In genomic region chr1:160451119-160451858, GRCh38 we compare ENCODE assay signal across 13 cellular contexts. TPM values are rescaled to one million over a fixed set of nuclear protein-coding genes. Genes with fewer than 3 reads are reported as not detected.
DNase-seq lines count a peak whose midpoint lies in the region; ATAC-seq and TF ChIP-seq lines count a peak whose summit lies in the region.
"Had no signal": no experiment of that assay in that cellular context is flagged by ENCODE, and none has a peak within 500 bp of the region (broad histone marks: within the 10 kb centered on the region; RNA-seq: fewer than 3 reads in every experiment).

No MANE protein-coding gene starts in this region.

- no peak overlapping the region for H3K4ac ChIP-seq in neuronal stem cell (ENCODE audit: low read length)

- WGBS in thyroid gland, 2 donors: 68 to 70% methylated on average over 7 of the region's 7 CpGs
- WGBS in neuronal stem cell (ENCODE audit: extremely low coverage in 2 of 2, insufficient read length in 2 of 2, insufficient replicate concordance in 1 of 2), 2 donors: 100% methylated on average over 1 of the region's 7 CpGs; no CpG with 5 or more reads in 1 of the 2 donors

- no peak overlapping the region for H3K4me2 ChIP-seq in neuronal stem cell (ENCODE audit: insufficient read depth, low read length, poor library complexity, severe bottlenecking)

- intact Hi-C loops in activated T-helper 1 cell treated with anti-CD3 and anti-CD28 coated beads, Interleukin-12 subunit alpha, Interleukin-12 subunit beta, Interleukin-2, Interleukin-4 antibody, amounts not matched to agents 30 ng/mL and 10 ng/mL and 1 ng/mL, durations not matched to agents 14 hours and 24 hours and 36 hours (cut with micrococcal nuclease): loop anchor here (1.0 kb wide), 1 partner anchor 9 kb away; no protein-coding TSS in a partner anchor
- intact Hi-C loops in thyroid gland (cut with DNase I): no loop called here

- no peak overlapping the region for H4K91ac ChIP-seq in neuronal stem cell (ENCODE audit: low read depth, low read length, poor library complexity)

- H3K4me1 ChIP-seq in CD4-positive, CD25-positive, alpha-beta regulatory T cell (ENCODE audit: control insufficient read depth, insufficient read depth, low read length, poor library complexity, severe bottlenecking): peaks cover 34% of the 10 kb centered on the region
- H3K4me1 ChIP-seq in thyroid gland (no peaks in the 10 kb centered on the region), neuronal stem cell (ENCODE audit: control insufficient read depth in 2 of 2, insufficient read depth in 1 of 2, low read depth in 1 of 2, low read length in 2 of 2) (no peaks in the 10 kb centered on the region)
- H3K4me1 ChIP-seq: prostate gland had no signal

- H2BK120ac ChIP-seq in neuronal stem cell (ENCODE audit: low read depth, low read length): no peak overlapping the region

- H3K14ac ChIP-seq in neuronal stem cell (ENCODE audit: low read length): no peak overlapping the region

- H3K23ac ChIP-seq in neuronal stem cell (ENCODE audit: low read depth, low read length, poor library complexity): no peak overlapping the region

- peak overlapping the region; percentile 11 to 55 (median 22) for H3K4me3 Mint-ChIP-seq in CD4-positive, CD25-positive, alpha-beta regulatory T cell
- peak overlapping the region; percentile 49 for H3K4me3 Mint-ChIP-seq in activated T-helper 1 cell treated with anti-CD3 and anti-CD28 coated beads, Interleukin-12 subunit alpha, Interleukin-12 subunit beta, Interleukin-2, Interleukin-4 antibody, amounts not matched to agents 30 ng/mL and 10 ng/mL and 1 ng/mL, durations not matched to agents 14 hours and 24 hours and 36 hours

- peaks cover 42 to 64% (median 45%) of the 10 kb centered on the region in 4 donors for H3K4me1 Mint-ChIP-seq in CD4-positive, CD25-positive, alpha-beta regulatory T cell
- H3K4me1 Mint-ChIP-seq in activated T-helper 1 cell treated with anti-CD3 and anti-CD28 coated beads, Interleukin-12 subunit alpha, Interleukin-12 subunit beta, Interleukin-2, Interleukin-4 antibody, amounts not matched to agents 30 ng/mL and 10 ng/mL and 1 ng/mL, durations not matched to agents 14 hours and 24 hours and 36 hours (ENCODE audit: low read depth): peaks cover 71% of the 10 kb centered on the region

- H3K27ac ChIP-seq in CD4-positive, CD25-positive, alpha-beta regulatory T cell (ENCODE audit: insufficient read depth, low read length, poor library complexity, severe bottlenecking): no peak overlapping the region
- no peak overlapping the region for H3K27ac ChIP-seq in thyroid gland
- no peak overlapping the region for H3K27ac ChIP-seq in neuronal stem cell (replicated peaks; ENCODE audit: low read length)
- H3K27ac ChIP-seq: prostate gland had no signal

- no peaks in the 10 kb centered on the region for H3K27me3 ChIP-seq in CD4-positive, CD25-positive, alpha-beta regulatory T cell (ENCODE audit: control insufficient read depth, insufficient read depth, low read length)
- no peaks in the 10 kb centered on the region for H3K27me3 ChIP-seq in thyroid gland
- H3K27me3 ChIP-seq in neuronal stem cell (ENCODE audit: control insufficient read depth in 3 of 3, insufficient read depth in 3 of 3, low read depth in 1 of 3, low read length in 3 of 3): no peaks in the 10 kb centered on the region

- no peak overlapping the region for H2BK5ac ChIP-seq in neuronal stem cell (ENCODE audit: low read length)

- H3K9me3 Mint-ChIP-seq in CD4-positive, CD25-positive, alpha-beta regulatory T cell: no peaks in the 10 kb centered on the region
- peaks cover 3% of the 10 kb centered on the region for H3K9me3 Mint-ChIP-seq in activated T-helper 1 cell treated with anti-CD3 and anti-CD28 coated beads, Interleukin-12 subunit alpha, Interleukin-12 subunit beta, Interleukin-2, Interleukin-4 antibody, amounts not matched to agents 30 ng/mL and 10 ng/mL and 1 ng/mL, durations not matched to agents 14 hours and 24 hours and 36 hours

- no peak overlapping the region for H3K18ac ChIP-seq in neuronal stem cell (ENCODE audit: low read length)

- TF ChIP-seq CTCF in thyroid gland (IDR thresholded peaks at IDR 0.05): no peak

- no peaks in the 10 kb centered on the region for H3K27me3 Mint-ChIP-seq in CD4-positive, CD25-positive, alpha-beta regulatory T cell
- H3K27me3 Mint-ChIP-seq in activated T-helper 1 cell treated with anti-CD3 and anti-CD28 coated beads, Interleukin-12 subunit alpha, Interleukin-12 subunit beta, Interleukin-2, Interleukin-4 antibody, amounts not matched to agents 30 ng/mL and 10 ng/mL and 1 ng/mL, durations not matched to agents 14 hours and 24 hours and 36 hours (ENCODE audit: insufficient read depth): no peaks in the 10 kb centered on the region

- H2BK15ac ChIP-seq in neuronal stem cell (ENCODE audit: low read length): no peak overlapping the region

- H3K4me3 ChIP-seq in CD4-positive, CD25-positive, alpha-beta regulatory T cell (ENCODE audit: low read depth, low read length): peak overlapping the region; percentile 37
- H3K4me3 ChIP-seq in thyroid gland (replicated peaks in 1 of 3) (no peak overlapping the region), neuronal stem cell (ENCODE audit: low read length in 2 of 2) (no peak overlapping the region)
- H3K4me3 ChIP-seq: prostate gland had no signal

- no peak for TF ChIP-seq POLR2A in thyroid gland (IDR thresholded peaks at IDR 0.05)

- H2BK12ac ChIP-seq in neuronal stem cell (ENCODE audit: low read length): no peak overlapping the region

- H3K79me1 ChIP-seq in neuronal stem cell (ENCODE audit: low read depth, low read length): no peaks in the 10 kb centered on the region

- H3K9me3 ChIP-seq in CD4-positive, CD25-positive, alpha-beta regulatory T cell (ENCODE audit: control insufficient read depth in 2 of 2, low read length in 2 of 2): no peaks in the 10 kb centered on the region
- H3K9me3 ChIP-seq in thyroid gland: no peaks in the 10 kb centered on the region
- no peaks in the 10 kb centered on the region for H3K9me3 ChIP-seq in neuronal stem cell (replicated peaks in 1 of 2; ENCODE audit: control insufficient read depth in 2 of 2, insufficient read depth in 1 of 2, low read depth in 1 of 2, low read length in 2 of 2)
- H3K9me3 ChIP-seq: prostate gland had no signal

- no peaks in the 10 kb centered on the region for H3K36me3 ChIP-seq in CD4-positive, CD25-positive, alpha-beta regulatory T cell (ENCODE audit: control insufficient read depth, insufficient read depth, low read length)
- no peaks in the 10 kb centered on the region for H3K36me3 ChIP-seq in thyroid gland
- H3K36me3 ChIP-seq in neuronal stem cell (replicated peaks in 1 of 2; ENCODE audit: control insufficient read depth in 2 of 2, insufficient read depth in 2 of 2, low read length in 2 of 2): no peaks in the 10 kb centered on the region
- H3K36me3 ChIP-seq: prostate gland had no signal

- no peaks in the 10 kb centered on the region for H3K36me3 Mint-ChIP-seq in CD4-positive, CD25-positive, alpha-beta regulatory T cell
- peaks cover 4% of the 10 kb centered on the region for H3K36me3 Mint-ChIP-seq in activated T-helper 1 cell treated with anti-CD3 and anti-CD28 coated beads, Interleukin-12 subunit alpha, Interleukin-12 subunit beta, Interleukin-2, Interleukin-4 antibody, amounts not matched to agents 30 ng/mL and 10 ng/mL and 1 ng/mL, durations not matched to agents 14 hours and 24 hours and 36 hours (ENCODE audit: low read depth)

- peak overlapping the region in 2 of 3 donors; percentile 37 to 72 for H3K27ac Mint-ChIP-seq in CD4-positive, CD25-positive, alpha-beta regulatory T cell
- H3K27ac Mint-ChIP-seq in activated T-helper 1 cell treated with anti-CD3 and anti-CD28 coated beads, Interleukin-12 subunit alpha, Interleukin-12 subunit beta, Interleukin-2, Interleukin-4 antibody, amounts not matched to agents 30 ng/mL and 10 ng/mL and 1 ng/mL, durations not matched to agents 14 hours and 24 hours and 36 hours: peak overlapping the region; percentile 93

- peak in 1 of 2 donors; percentile 28 for ATAC-seq in CD4-positive, CD25-positive, alpha-beta regulatory T cell (ENCODE audit: low read depth in 2 of 2)
- ATAC-seq in GM18907 (IDR thresholded peaks at IDR 0.05; ENCODE audit: unreplicated experiment) (peak; percentile 53), HG02885 (IDR thresholded peaks at IDR 0.05; ENCODE audit: poor library complexity, unreplicated experiment) (peak; percentile 36)

- H2AK5ac ChIP-seq in neuronal stem cell (ENCODE audit: low read depth, low read length): no peak overlapping the region

- no peak overlapping the region for H3K9ac ChIP-seq in neuronal stem cell (ENCODE audit: low read depth, low read length, poor library complexity)

- peak in 1 of 3 donors; percentile 39 for DNase-seq in CD4-positive, CD25-positive, alpha-beta regulatory T cell
- DNase-seq in activated T-helper 1 cell treated with anti-CD3 and anti-CD28 coated beads, Interleukin-12 subunit alpha, Interleukin-12 subunit beta, Interleukin-2, Interleukin-4 antibody, amounts not matched to agents 30 ng/mL and 10 ng/mL and 1 ng/mL, durations not matched to agents 14 hours and 24 hours and 36 hours (ENCODE audit: low spot score): no peak
- DNase-seq in SKM-1 treated with dmso at 0.1 percent for 144 hours (lab: John Stamatoyannopoulos, UW; ENCODE audit: unreplicated experiment) (no peak), thyroid gland (no peak), neuronal stem cell (ENCODE audit: low spot score) (no peak), superior temporal gyrus (ENCODE audit: extremely low spot score) (no peak)
- DNase-seq: aorta, erythroblast, IMR-90, NCI-H524 had no signal

- no peak overlapping the region for H4K8ac ChIP-seq in neuronal stem cell (ENCODE audit: low read depth, low read length)

- H2AFZ ChIP-seq in neuronal stem cell (ENCODE audit: low read length): no peak overlapping the region

RNA-seq across cellular contexts. Expression of gene VANGL2, which starts 50.9 kb away (rescaled TPM):
- 0.07 TPM for total RNA-seq in CD4-positive, CD25-positive, alpha-beta regulatory T cell
- not detected for polyA plus RNA-seq in CD4-positive, CD25-positive, alpha-beta regulatory T cell
- not detected in 2 replicates for total RNA-seq in activated T-helper 1 cell treated with anti-CD3 and anti-CD28 coated beads, Interleukin-12 subunit alpha, Interleukin-12 subunit beta, Interleukin-2, Interleukin-4 antibody, amounts not matched to agents 30 ng/mL and 10 ng/mL and 1 ng/mL, durations not matched to agents 14 hours and 24 hours and 36 hours
- total RNA-seq in thyroid gland: 10 to 100 TPM in 1 of 4 donors, 1 to 10 TPM in 3; 5.8 to 28.5 (median 7.8) TPM
- polyA plus RNA-seq in neuronal stem cell (2013, experiment 1 of 2): 72.6 TPM
- 74.1 TPM for polyA plus RNA-seq in neuronal stem cell (2013, experiment 2 of 2)
